In the genomic region with DNA sequence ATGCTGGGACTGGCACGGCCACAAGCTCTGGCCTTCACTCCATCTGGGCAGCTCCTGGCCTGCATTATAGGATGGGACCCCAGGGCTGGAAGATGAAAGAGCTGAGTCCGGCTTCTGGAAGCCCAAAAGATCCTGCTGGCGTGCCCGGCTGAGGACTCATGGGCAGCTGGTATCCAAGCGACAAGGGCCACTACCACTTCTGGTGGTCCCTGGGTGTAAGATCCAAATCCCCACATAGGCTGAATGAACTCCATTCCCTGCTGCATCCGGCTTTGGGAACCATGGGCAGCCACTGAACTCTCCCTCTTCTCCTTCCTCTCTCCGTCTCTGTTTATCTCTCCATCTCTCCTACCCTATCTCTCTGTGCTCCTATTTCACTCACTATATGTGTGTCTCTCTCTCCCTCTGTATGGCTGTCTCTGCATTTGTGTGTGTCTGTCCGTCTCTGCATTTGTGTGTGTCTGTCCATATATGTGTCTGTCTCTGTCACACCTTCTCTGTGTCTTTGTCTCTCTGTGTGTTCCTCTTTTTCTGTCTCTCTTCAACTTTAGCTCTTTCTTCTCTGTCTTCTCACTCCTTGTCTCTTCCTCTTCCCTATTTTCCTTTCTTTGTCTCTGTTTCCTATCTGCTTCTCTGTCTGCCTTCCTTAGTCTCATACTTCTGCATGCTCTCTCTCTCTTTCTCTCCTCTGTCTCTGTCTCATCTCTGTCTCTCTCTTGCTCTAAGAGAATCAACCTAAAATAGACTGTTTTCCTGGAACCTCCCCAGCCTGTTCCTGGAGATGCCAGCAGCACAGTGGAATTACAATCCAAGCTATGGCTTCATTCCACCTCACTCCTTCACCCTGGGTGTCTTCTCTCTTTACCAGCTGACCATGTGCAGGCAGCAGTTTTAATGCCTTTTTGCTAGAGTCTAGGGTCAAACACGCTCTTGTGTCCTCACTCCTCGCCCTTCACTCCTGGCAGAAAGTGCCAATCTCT, we compare ENCODE assay signal across 1 cellular context.
TF ChIP-seq lines count a peak whose summit lies in the region.

No MANE protein-coding gene starts in this region.

TF ChIP-seq in HepG2, 621 proteins besides CTCF, POLR2A, EP300 and RAD21:
- TF ChIP-seq, protein P1, sequence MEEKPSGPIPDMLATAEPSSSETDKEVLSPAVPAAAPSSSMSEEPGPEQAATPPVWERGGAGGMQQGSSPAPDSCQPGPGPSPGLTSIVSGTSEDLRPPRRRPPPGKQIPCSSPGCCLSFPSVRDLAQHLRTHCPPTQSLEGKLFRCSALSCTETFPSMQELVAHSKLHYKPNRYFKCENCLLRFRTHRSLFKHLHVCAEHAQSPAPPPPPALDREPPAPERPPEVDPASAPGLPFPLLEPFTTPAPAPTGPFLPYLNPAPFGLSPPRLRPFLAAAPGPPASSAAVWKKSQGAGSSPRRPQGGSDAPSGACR (CRISPR knock-in tag; IDR thresholded peaks at IDR 0.05), result no peak
- TF ChIP-seq, protein P2, sequence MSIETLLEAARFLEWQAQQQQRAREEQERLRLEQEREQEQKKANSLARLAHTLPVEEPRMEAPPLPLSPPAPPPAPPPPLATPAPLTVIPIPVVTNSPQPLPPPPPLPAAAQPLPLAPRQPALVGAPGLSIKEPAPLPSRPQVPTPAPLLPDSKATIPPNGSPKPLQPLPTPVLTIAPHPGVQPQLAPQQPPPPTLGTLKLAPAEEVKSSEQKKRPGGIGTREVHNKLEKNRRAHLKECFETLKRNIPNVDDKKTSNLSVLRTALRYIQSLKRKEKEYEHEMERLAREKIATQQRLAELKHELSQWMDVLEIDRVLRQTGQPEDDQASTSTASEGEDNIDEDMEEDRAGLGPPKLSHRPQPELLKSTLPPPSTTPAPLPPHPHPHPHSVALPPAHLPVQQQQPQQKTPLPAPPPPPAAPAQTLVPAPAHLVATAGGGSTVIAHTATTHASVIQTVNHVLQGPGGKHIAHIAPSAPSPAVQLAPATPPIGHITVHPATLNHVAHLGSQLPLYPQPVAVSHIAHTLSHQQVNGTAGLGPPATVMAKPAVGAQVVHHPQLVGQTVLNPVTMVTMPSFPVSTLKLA (IDR thresholded peaks at IDR 0.05), result 0 out of 2 replicates have a peak, but pooled peaks have one; percentile 5
- TF ChIP-seq SNAI1 (CRISPR knock-in tag; IDR thresholded peaks at IDR 0.05; ENCODE audit: borderline replicate concordance) (no peak), GTF3A (CRISPR knock-in tag; conservative IDR thresholded peaks at IDR 0.05) (no peak), PLRG1 (conservative IDR thresholded peaks at IDR 0.05) (0 out of 2 replicates have a peak, but pooled peaks have one; percentile 72)
- TF ChIP-seq, protein P3, sequence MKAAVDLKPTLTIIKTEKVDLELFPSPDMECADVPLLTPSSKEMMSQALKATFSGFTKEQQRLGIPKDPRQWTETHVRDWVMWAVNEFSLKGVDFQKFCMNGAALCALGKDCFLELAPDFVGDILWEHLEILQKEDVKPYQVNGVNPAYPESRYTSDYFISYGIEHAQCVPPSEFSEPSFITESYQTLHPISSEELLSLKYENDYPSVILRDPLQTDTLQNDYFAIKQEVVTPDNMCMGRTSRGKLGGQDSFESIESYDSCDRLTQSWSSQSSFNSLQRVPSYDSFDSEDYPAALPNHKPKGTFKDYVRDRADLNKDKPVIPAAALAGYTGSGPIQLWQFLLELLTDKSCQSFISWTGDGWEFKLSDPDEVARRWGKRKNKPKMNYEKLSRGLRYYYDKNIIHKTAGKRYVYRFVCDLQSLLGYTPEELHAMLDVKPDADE (CRISPR knock-in tag; IDR thresholded peaks at IDR 0.05), result no peak
- TF ChIP-seq, protein P4, sequence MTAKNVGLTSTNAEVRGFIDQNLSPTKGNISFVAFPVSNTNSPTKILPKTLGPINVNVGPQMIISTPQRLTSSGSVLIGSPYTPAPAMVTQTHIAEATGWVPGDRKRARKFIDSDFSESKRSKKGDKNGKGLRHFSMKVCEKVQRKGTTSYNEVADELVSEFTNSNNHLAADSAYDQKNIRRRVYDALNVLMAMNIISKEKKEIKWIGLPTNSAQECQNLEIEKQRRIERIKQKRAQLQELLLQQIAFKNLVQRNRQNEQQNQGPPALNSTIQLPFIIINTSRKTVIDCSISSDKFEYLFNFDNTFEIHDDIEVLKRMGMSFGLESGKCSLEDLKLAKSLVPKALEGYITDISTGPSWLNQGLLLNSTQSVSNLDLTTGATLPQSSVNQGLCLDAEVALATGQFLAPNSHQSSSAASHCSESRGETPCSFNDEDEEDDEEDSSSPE (CRISPR knock-in tag; IDR thresholded peaks at IDR 0.05), result no peak
- TF ChIP-seq, protein P5, sequence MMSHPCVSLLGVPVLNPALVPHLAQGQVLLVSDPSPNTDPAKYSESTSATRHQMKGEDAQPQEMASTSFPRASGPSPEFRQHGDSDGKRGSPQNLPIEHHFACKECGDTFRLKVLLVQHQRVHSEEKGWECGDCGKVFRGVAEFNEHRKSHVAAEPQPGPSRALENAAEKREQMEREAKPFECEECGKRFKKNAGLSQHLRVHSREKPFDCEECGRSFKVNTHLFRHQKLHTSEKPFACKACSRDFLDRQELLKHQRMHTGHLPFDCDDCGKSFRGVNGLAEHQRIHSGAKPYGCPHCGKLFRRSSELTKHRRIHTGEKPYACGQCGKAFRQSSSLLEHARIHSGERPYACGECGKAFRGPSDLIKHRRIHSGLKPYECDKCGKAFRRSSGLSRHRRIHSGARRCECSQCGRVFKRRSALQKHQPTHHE (CRISPR knock-in tag; IDR thresholded peaks at IDR 0.05; ENCODE audit: borderline replicate concordance), result no peak
- TF ChIP-seq, protein P6, sequence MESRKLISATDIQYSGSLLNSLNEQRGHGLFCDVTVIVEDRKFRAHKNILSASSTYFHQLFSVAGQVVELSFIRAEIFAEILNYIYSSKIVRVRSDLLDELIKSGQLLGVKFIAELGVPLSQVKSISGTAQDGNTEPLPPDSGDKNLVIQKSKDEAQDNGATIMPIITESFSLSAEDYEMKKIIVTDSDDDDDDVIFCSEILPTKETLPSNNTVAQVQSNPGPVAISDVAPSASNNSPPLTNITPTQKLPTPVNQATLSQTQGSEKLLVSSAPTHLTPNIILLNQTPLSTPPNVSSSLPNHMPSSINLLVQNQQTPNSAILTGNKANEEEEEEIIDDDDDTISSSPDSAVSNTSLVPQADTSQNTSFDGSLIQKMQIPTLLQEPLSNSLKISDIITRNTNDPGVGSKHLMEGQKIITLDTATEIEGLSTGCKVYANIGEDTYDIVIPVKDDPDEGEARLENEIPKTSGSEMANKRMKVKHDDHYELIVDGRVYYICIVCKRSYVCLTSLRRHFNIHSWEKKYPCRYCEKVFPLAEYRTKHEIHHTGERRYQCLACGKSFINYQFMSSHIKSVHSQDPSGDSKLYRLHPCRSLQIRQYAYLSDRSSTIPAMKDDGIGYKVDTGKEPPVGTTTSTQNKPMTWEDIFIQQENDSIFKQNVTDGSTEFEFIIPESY (CRISPR knock-in tag; IDR thresholded peaks at IDR 0.05), result no peak
